ENCODE assay signal across 12 cellular contexts in genomic region chr5:172741206-172741582, GRCh38. TPM values are rescaled to one million over a fixed set of nuclear protein-coding genes. Genes with fewer than 3 reads are reported as not detected.
A peak's percentile ranks its signal among the peaks of the same experiment; 100 is the strongest.
DNase-seq lines count a peak whose midpoint lies in the region; ATAC-seq, FAIRE-seq and TF ChIP-seq lines count a peak whose summit lies in the region.
"Had no signal": no experiment of that assay in that cellular context is flagged by ENCODE, and none has a peak within 500 bp of the region (broad histone marks: within the 10 kb centered on the region; RNA-seq: fewer than 3 reads in every experiment).

No MANE protein-coding gene starts in this region.

- BruUV-seq in IMR-90 (replicated peaks; lab: Mats Ljungman, UMichigan) (no TSS peak), K562 (replicated peaks; lab: Mats Ljungman, UMichigan) (no TSS peak)

- intact Hi-C loops in IMR-90 (cut with micrococcal nuclease) (loop anchor here (2.0 kb wide), 1 partner anchor 24 kb away; no protein-coding TSS in a partner anchor), K562 (cut with micrococcal nuclease) (no loop called here)

- TF ChIP-seq CTCF in IMR-90 (conservative IDR thresholded peaks at IDR 0.05; ENCODE audit: low read depth, low read length) (no peak), K562 (IDR thresholded peaks at IDR 0.05 in 2 of 3, conservative IDR thresholded peaks at IDR 0.05 in 1 of 3; ENCODE audit: insufficient read depth in 2 of 3, low read depth in 1 of 3, low read length in 3 of 3) (no peak)

- no peak overlapping the region; the same call in 2 of the 3 replicates for H2BK15ac ChIP-seq in IMR-90 (ENCODE audit: low read depth, low read length)

- TF ChIP-seq RAD21 in IMR-90 (IDR thresholded peaks at IDR 0.05; ENCODE audit: low read length) (no peak), K562 (CRISPR knock-in tag; conservative IDR thresholded peaks at IDR 0.05 in 1 of 2, IDR thresholded peaks at IDR 0.05 in 1 of 2) (no peak)

- TF ChIP-seq POLR2A in IMR-90 (IDR thresholded peaks at IDR 0.05; ENCODE audit: low read depth, low read length) (no peak), K562 (conservative IDR thresholded peaks at IDR 0.05) (no peak)

- no peak for TF ChIP-seq EP300 in K562 (IDR thresholded peaks at IDR 0.05; ENCODE audit: low read length)

- H4K5ac ChIP-seq in IMR-90 (ENCODE audit: low read depth, low read length): peak overlapping the region; percentile 49

- no CpG with 5 or more reads among the region's 1 CpG for WGBS in IMR-90 (ENCODE audit: extremely low coverage in 2 of 2, insufficient read length in 1 of 2), 2 experiments
- 0% methylated on average over 1 of the region's 1 CpG for WGBS in K562 (ENCODE audit: insufficient coverage, low coverage, missing lambda C conversion rate)
- 91 to 100% methylated on average over 1 of the region's 1 CpG for WGBS in mesodermal cell (ENCODE audit: insufficient coverage in 2 of 2), 2 experiments

- H3K4me1 ChIP-seq in IMR-90 (ENCODE audit: control insufficient read depth, insufficient read depth, low read length) (peaks cover 12% of the 10 kb centered on the region), K562 (replicated peaks in 1 of 2; ENCODE audit: control insufficient read depth in 2 of 2, insufficient read depth in 2 of 2, low read length in 2 of 2) (peaks cover 4 to 8% of the 10 kb centered on the region in 2 experiments; a peak in 4 of 5 replicates), mesodermal cell (ENCODE audit: control insufficient read depth, insufficient read depth, low read length, poor library complexity, severe bottlenecking) (peaks cover 17% of the 10 kb centered on the region), subcutaneous abdominal adipose tissue (ENCODE audit: control insufficient read depth in 5 of 5, insufficient read depth in 5 of 5, low read length in 5 of 5) (peaks cover 0 to 24% (median 17%) of the 10 kb centered on the region in 5 donors)

- no peak overlapping the region for H3K9ac ChIP-seq in IMR-90 (ENCODE audit: low read depth, low read length)
- H3K9ac ChIP-seq in K562 (ENCODE audit: insufficient read depth in 1 of 2, low read depth in 2 of 2, low read length in 2 of 2): no peak overlapping the region
- H3K9ac ChIP-seq in subcutaneous abdominal adipose tissue (ENCODE audit: low read length in 5 of 5): peak overlapping the region in 2 of 5 donors; percentile 52 to 66

- H3K36me3 ChIP-seq in IMR-90 (ENCODE audit: control insufficient read depth, insufficient read depth, low read length) (no peaks in the 10 kb centered on the region), K562 (ENCODE audit: control insufficient read depth, insufficient read depth, low read length) (no peaks in the 10 kb centered on the region), mesodermal cell (ENCODE audit: control insufficient read depth, insufficient read depth, low read length) (no peaks in the 10 kb centered on the region), subcutaneous abdominal adipose tissue (ENCODE audit: control insufficient read depth in 5 of 5, insufficient read depth in 5 of 5, low read length in 5 of 5) (no peaks in the 10 kb centered on the region)

- dilution Hi-C loops in IMR-90 (cut with HindIII; ENCODE audit: low sequenced_read_pairs, unreplicated experiment): no loop called here

- H3K18ac ChIP-seq in IMR-90 (ENCODE audit: low read depth, low read length): peak overlapping the region; percentile 81

- no peaks in the 10 kb centered on the region for H3K79me2 ChIP-seq in K562 (ENCODE audit: control insufficient read depth, insufficient read depth, low read length)

- H2AFZ ChIP-seq in IMR-90 (replicated peaks; ENCODE audit: low read length, poor library complexity) (peak overlapping the region; percentile 78), K562 (ENCODE audit: low read depth, low read length) (no peak overlapping the region)

- CTCF ChIA-PET in IMR-90 (lab: Yijun Ruan, JAX): no interaction called here
- CTCF ChIA-PET in K562 (lab: Yijun Ruan, JAX; ENCODE audit: low intra/inter-chr PET ratio): no interaction called here

- in situ Hi-C loops in IMR-90 (cut with MboI; ENCODE audit: low sequenced_read_pairs): no loop called here
- in situ Hi-C loops in K562 (cut with MboI): no loop called here

- peak overlapping the region; percentile 87 for H3K4ac ChIP-seq in IMR-90 (ENCODE audit: low read depth, low read length)

- H2BK120ac ChIP-seq in IMR-90 (ENCODE audit: low read depth, low read length): peak overlapping the region; percentile 91

- H3K79me1 ChIP-seq in IMR-90 (ENCODE audit: low read depth in 1 of 2, low read length in 2 of 2): no peaks in the 10 kb centered on the region; a peak in 1 of 4 replicates

- DNase-seq in IMR-90: no peak
- DNase-seq in K562 (ENCODE audit: extremely low read depth in 1 of 4, low spot score in 3 of 4): no peak
- DNase-seq in NAMALWA (ENCODE audit: low spot score): no peak
- no peak for DNase-seq in inferior parietal cortex (ENCODE audit: extremely low spot score)
- DNase-seq in RKO (ENCODE audit: low spot score): no peak
- DNase-seq: activated CD4-positive, alpha-beta T cell treated with anti-CD3 and anti-CD28 coated beads, Interleukin-2, amount 50 U/mL, for 1 hour; DMS153; NCI-H1092 treated with DMSO at 0.1 percent for 48 hours had no signal

- POLR2A ChIA-PET in IMR-90 (lab: Charles Lee; ENCODE audit: unreplicated experiment) (interaction anchor here (0.6 to 1.3 kb wide), 2 partner anchors 26 to 29 kb away, joined by 3 to 10 read pairs; no protein-coding TSS in a partner anchor), K562 (lab: Yijun Ruan, JAX) (interaction anchor here (1.3 to 1.4 kb wide), 2 partner anchors 20 to 29 kb away, joined by 3 read pairs; no protein-coding TSS in a partner anchor)

- H3K9me3 ChIP-seq in IMR-90 (ENCODE audit: control insufficient read depth, insufficient read depth, low read length) (no peaks in the 10 kb centered on the region), K562 (replicated peaks; ENCODE audit: control insufficient read depth, insufficient read depth, low read depth, low read length) (no peaks in the 10 kb centered on the region), mesodermal cell (ENCODE audit: control insufficient read depth, low read length) (no peaks in the 10 kb centered on the region), subcutaneous abdominal adipose tissue (ENCODE audit: control insufficient read depth in 5 of 5, low read length in 5 of 5) (no peaks in the 10 kb centered on the region)

- peak overlapping the region; percentile 74 for H2BK5ac ChIP-seq in IMR-90 (ENCODE audit: low read depth, low read length, poor library complexity, severe bottlenecking)

- FAIRE-seq in K562 (lab: Jason Lieb, UNC): no peak
- FAIRE-seq: GM12891 had no signal

- H4K8ac ChIP-seq in IMR-90 (ENCODE audit: low read depth in 2 of 2, low read length in 2 of 2): peak overlapping the region in 1 of 2 experiments; percentile 70; a peak in 3 of 4 replicates

- H3K27me3 ChIP-seq in IMR-90 (ENCODE audit: control insufficient read depth, insufficient read depth, low read length) (no peaks in the 10 kb centered on the region), K562 (ENCODE audit: control insufficient read depth in 2 of 2, insufficient read depth in 2 of 2, low read length in 2 of 2) (no peaks in the 10 kb centered on the region; a peak in 1 of 5 replicates), subcutaneous abdominal adipose tissue (ENCODE audit: control insufficient read depth in 5 of 5, insufficient read depth in 4 of 5, low read length in 5 of 5) (no peaks in the 10 kb centered on the region)

- peak overlapping the region; percentile 34; the same call in 1 of the 2 replicates for H3K23ac ChIP-seq in IMR-90 (ENCODE audit: low read depth, low read length)

- H2BK20ac ChIP-seq in IMR-90 (ENCODE audit: low read depth, low read length): peak overlapping the region; percentile 84; the same call in 1 of the 2 replicates

- H2AK9ac ChIP-seq in IMR-90 (replicated peaks; ENCODE audit: low read depth, low read length, poor library complexity): peak overlapping the region; percentile 59

- ATAC-seq in IMR-90 (ENCODE audit: low read depth): no peak
- no peak for ATAC-seq in K562
- ATAC-seq: activated naive CD4-positive, alpha-beta T cell treated with anti-CD3 and anti-CD28 coated beads, Interleukin-2, amount 50 U/mL, for 72 hours had no signal

- peak overlapping the region; percentile 85 for H2AK5ac ChIP-seq in IMR-90 (ENCODE audit: low read depth, low read length)

- no peak overlapping the region for H3K4me3 ChIP-seq in IMR-90 (ENCODE audit: insufficient read depth, low read depth, low read length)
- H3K4me3 ChIP-seq in K562: no peak overlapping the region
- H3K4me3 ChIP-seq in mesodermal cell (ENCODE audit: extremely low read depth, insufficient read depth, low read length, poor library complexity, severe bottlenecking): no peak overlapping the region
- H3K4me3 ChIP-seq in subcutaneous abdominal adipose tissue (ENCODE audit: low read depth in 1 of 5, low read length in 5 of 5): no peak overlapping the region

- H3K9me1 ChIP-seq in IMR-90 (ENCODE audit: insufficient read depth, low read length) (0 out of 2 replicates have a peak, but pooled peaks cover 3% of the 10 kb centered on the region), K562 (ENCODE audit: control insufficient read depth, insufficient read depth, low read length) (no peaks in the 10 kb centered on the region)

- H3K56ac ChIP-seq in IMR-90 (ENCODE audit: extremely low read depth, insufficient read depth, low read length): no peak overlapping the region

- peak overlapping the region; percentile 67 for H3K4me2 ChIP-seq in IMR-90 (ENCODE audit: low read depth, low read length)
- H3K4me2 ChIP-seq in K562 (ENCODE audit: insufficient read depth, low read length): no peak overlapping the region

- 0 out of 2 replicates have a peak overlapping the region, but pooled peaks have one; percentile 31 for H3K14ac ChIP-seq in IMR-90 (replicated peaks; ENCODE audit: low read depth, low read length)

- peak overlapping the region; percentile 70; the same call in 1 of the 2 replicates for H4K91ac ChIP-seq in IMR-90 (ENCODE audit: insufficient read depth, low read depth, low read length)

- H3K27ac ChIP-seq in IMR-90 (ENCODE audit: insufficient read depth, low read length) (peak overlapping the region; percentile 92; the same call in 1 of the 2 replicates), K562 (ENCODE audit: extremely low read depth, low read depth, low read length) (no peak overlapping the region), mesodermal cell (ENCODE audit: low read depth, low read length, severe bottlenecking) (peak overlapping the region; percentile 81), subcutaneous abdominal adipose tissue (ENCODE audit: low read depth, low read length) (peak overlapping the region; percentile 65)

- H4K20me1 ChIP-seq in IMR-90 (ENCODE audit: insufficient read depth, low read length) (no peaks in the 10 kb centered on the region), K562 (replicated peaks; ENCODE audit: control insufficient read depth, insufficient read depth, low read length) (no peaks in the 10 kb centered on the region)

RNA-seq across cellular contexts. Expression of gene DUSP1, which starts 29.8 kb away (rescaled TPM):
- total RNA-seq in IMR-90 (2012; rRNA removed) (304 and 320 TPM in 2 replicates), K562 (2014; rRNA removed) (12.8 and 18.9 TPM in 2 replicates), K562 (2014; rRNA removed; fragmentation: Illumina TruSeq; extraction: Trizol) (5.0 and 7.3 TPM in 2 replicates), K562 (2015; rRNA removed; fragmentation: Illumina TruSeq; extraction: Trizol) (4.4 and 4.8 TPM in 2 replicates), K562 (2021) (14.2 and 17.1 TPM in 2 replicates)
- polyA plus RNA-seq in IMR-90 (2012; rRNA removed) (467 and 674 TPM in 2 replicates), K562 (2011; rRNA removed) (12.6 and 13.3 TPM in 2 replicates), K562 (2014; fragmentation: Illumina TruSeq; extraction: Trizol) (8.0 and 8.5 TPM in 2 replicates), K562 (2014; fragmentation: Nextera tagmentation; extraction: Ambion mirVana) (1 to 10 TPM; 2.1 to 3.0 TPM), K562 (2014; rRNA removed) (10.1 and 14.1 TPM in 2 replicates)
- 405 and 1,457 TPM in 2 replicates for polyA plus RNA-seq in IMR-90 (2012; cell fraction: cytosol; rRNA removed)
- polyA plus RNA-seq in IMR-90 (2012; cell fraction: nucleus; rRNA removed; ENCODE audit: low replicate concordance): 1,904 and 1,990 TPM in 2 replicates
- total RNA-seq in K562 (2011; cell fraction: chromatin; rRNA removed; ENCODE audit: low replicate concordance): 11.5 and 24.3 TPM in 2 replicates
- 32.5 and 33.0 TPM in 2 replicates for total RNA-seq in K562 (2011; cell fraction: nucleolus; rRNA removed)
- total RNA-seq in K562 (2011; cell fraction: nucleoplasm; rRNA removed): 17.9 and 22.4 TPM in 2 replicates
- polyA plus RNA-seq in K562 (2011; cell fraction: cytosol; rRNA removed): 16.2 and 25.8 TPM in 2 replicates
- 26.5 and 30.4 TPM in 2 replicates for polyA plus RNA-seq in K562 (2011; cell fraction: nucleus; rRNA removed)
- polyA plus RNA-seq in K562 (2012): 8.3 and 11.4 TPM in 2 replicates
- polyA minus RNA-seq in K562 (2011; rRNA and poly(A)+ RNA removed): 13.6 and 20.8 TPM in 2 replicates
- 13.5 and 14.0 TPM in 2 replicates for polyA minus RNA-seq in K562 (2011; cell fraction: cytosol; rRNA and poly(A)+ RNA removed)
- 23.3 and 31.2 TPM in 2 replicates for polyA minus RNA-seq in K562 (2011; cell fraction: nucleus; rRNA and poly(A)+ RNA removed)
- 46.7 TPM for polyA plus RNA-seq in mesodermal cell (2013, experiment 1 of 2)
- polyA plus RNA-seq in mesodermal cell (2013, experiment 2 of 2): 41.2 TPM
